28 cellular contexts compared by ENCODE assay signal in genomic region chr21:22827422-22827821, GRCh38.
"Had no signal": no experiment of that assay in that cellular context is flagged by ENCODE, and none has a peak within 500 bp of the region (broad histone marks: within the 10 kb centered on the region; RNA-seq: fewer than 3 reads in every experiment).

No MANE protein-coding gene starts in this region.

- H3K9me3 ChIP-seq: ovary, testis, tibial artery, upper lobe of right lung, uterus had no signal

- DNase-seq: natural killer cell; occipital lobe; ovary; posterior cingulate gyrus; psoas muscle; right cardiac atrium; spleen; stimulated activated CD4-positive, alpha-beta T cell treated with anti-CD3 and anti-CD28 coated beads, Interleukin-12 subunit alpha, Interleukin-12 subunit beta, amount 100 ng/mL, for 4 hours; stimulated activated CD4-positive, alpha-beta T cell treated with anti-CD3 and anti-CD28 coated beads, Interleukin-1b, Interleukin-23, amount 100 ng/mL, for 48 hours; stimulated activated CD4-positive, alpha-beta T cell treated with anti-CD3 and anti-CD28 coated beads, Interleukin-4, amount 100 ng/mL, for 1 hour; stimulated activated CD4-positive, alpha-beta T cell treated with anti-CD3 and anti-CD28 coated beads, Interleukin-4, amount 100 ng/mL, for 4 hours; stimulated activated CD8-positive, alpha-beta memory T cell treated with anti-CD3 and anti-CD28 coated beads, Interleukin-4, amount 100 ng/mL, for 48 hours; stimulated activated naive CD4-positive, alpha-beta T cell; stimulated activated naive CD8-positive, alpha-beta T cell treated with anti-CD3 and anti-CD28 coated beads, Interleukin-15, amount 100 ng/mL, for 72 hours; stimulated activated naive CD8-positive, alpha-beta T cell treated with anti-CD3 and anti-CD28 coated beads, Interleukin-15, Interleukin-2, amounts not matched to agents 100 U/mL and 50 U/mL, for 24 hours; substantia nigra; testis; tibial artery; transverse colon; upper lobe of right lung; uterus had no signal

- H3K4me3 ChIP-seq: neural progenitor cell, ovary, psoas muscle, skin epidermis, smooth muscle cell, spleen, suprapubic skin, testis, tibial artery, transverse colon, upper lobe of right lung, uterus had no signal

- H3K36me3 ChIP-seq: neural progenitor cell, ovary, spleen, suprapubic skin, tibial artery, transverse colon, upper lobe of right lung, uterus had no signal

- H3K27ac ChIP-seq: neural progenitor cell, ovary, parathyroid adenoma, psoas muscle, skin epidermis, spleen, suprapubic skin, testis, tibial artery, transverse colon, upper lobe of right lung, uterus had no signal

- ATAC-seq: natural killer cell; psoas muscle; right cardiac atrium; sciatic nerve; stimulated activated memory B cell treated with anti-CD40 and anti-IgM and Interleukin-4, amounts not matched to agents 10 μg/mL and 1 μg/mL and 100 μg/mL, for 72 hours; stimulated activated naive CD8-positive, alpha-beta T cell treated with anti-CD3 and anti-CD28 coated beads, Interleukin-15, amount 100 ng/mL, for 72 hours; stimulated activated naive CD8-positive, alpha-beta T cell treated with anti-CD3 and anti-CD28 coated beads, Interleukin-15, Interleukin-2, amounts not matched to agents 100 U/mL and 50 U/mL, for 24 hours; upper lobe of right lung had no signal

- H3K27me3 ChIP-seq: neural progenitor cell, ovary, spleen, suprapubic skin, testis, tibial artery, transverse colon, upper lobe of right lung, uterus had no signal

- H3K4me1 ChIP-seq: neural progenitor cell, parathyroid adenoma, psoas muscle, spleen, suprapubic skin, testis, tibial artery, transverse colon, upper lobe of right lung, uterus had no signal
